ENCODE assay signal across 14 cellular contexts in genomic region chr20:4234128-4234527, GRCh38. TPM values are rescaled to one million over a fixed set of nuclear protein-coding genes. Genes with fewer than 3 reads are reported as not detected.
DNase-seq lines count a peak whose midpoint lies in the region; ATAC-seq and TF ChIP-seq lines count a peak whose summit lies in the region.
"Had no signal": no experiment of that assay in that cellular context is flagged by ENCODE, and none has a peak within 500 bp of the region (broad histone marks: within the 10 kb centered on the region; RNA-seq: fewer than 3 reads in every experiment).

No MANE protein-coding gene starts in this region.

- WGBS in GM23248 (ENCODE audit: low coverage in 1 of 2, low lambda C conversion rate in 2 of 2, missing lambda C conversion rate in 2 of 2), 2 experiments, result 36 to 47% methylated on average over 4 of the region's 4 CpGs
- WGBS in prostate gland, result 26% methylated on average over 4 of the region's 4 CpGs
- 15 to 33% (median 23%) methylated on average over 4 of the region's 4 CpGs for WGBS in psoas muscle, 3 donors

- H3K27me3 ChIP-seq in GM23248 (replicated peaks; ENCODE audit: insufficient read depth), result no peaks in the 10 kb centered on the region
- no peaks in the 10 kb centered on the region for H3K27me3 ChIP-seq in RWPE2 (ENCODE audit: insufficient read depth, poor library complexity, severe bottlenecking)
- H3K27me3 ChIP-seq in prostate gland (replicated peaks; ENCODE audit: insufficient read depth), result no peaks in the 10 kb centered on the region
- H3K27me3 ChIP-seq in psoas muscle (ENCODE audit: insufficient read depth in 3 of 3, low read length in 2 of 3), result peaks cover 0 to 5% (median 0%) of the 10 kb centered on the region in 3 donors

- H4K20me1 ChIP-seq in GM23248 (ENCODE audit: insufficient read depth), result no peaks in the 10 kb centered on the region

- H3K4me1 ChIP-seq in GM23248 (ENCODE audit: insufficient read depth) (no peaks in the 10 kb centered on the region), RWPE2 (ENCODE audit: insufficient read depth, poor library complexity, severe bottlenecking) (peaks cover 8% of the 10 kb centered on the region), prostate gland (replicated peaks) (no peaks in the 10 kb centered on the region), psoas muscle (no peaks in the 10 kb centered on the region)
- H3K4me1 ChIP-seq: foreskin keratinocyte, left ventricle myocardium inferior had no signal

- H3K9me3 ChIP-seq in GM23248 (ENCODE audit: low read depth) (no peaks in the 10 kb centered on the region), RWPE2 (ENCODE audit: severe bottlenecking) (no peaks in the 10 kb centered on the region), prostate gland (no peaks in the 10 kb centered on the region), psoas muscle (no peaks in the 10 kb centered on the region)

- H3K36me3 ChIP-seq in GM23248 (ENCODE audit: low read depth) (no peaks in the 10 kb centered on the region), RWPE2 (ENCODE audit: low read depth) (no peaks in the 10 kb centered on the region), prostate gland (no peaks in the 10 kb centered on the region), psoas muscle (ENCODE audit: insufficient read depth in 1 of 2, low read depth in 1 of 2) (no peaks in the 10 kb centered on the region)
- H3K36me3 ChIP-seq: left ventricle myocardium inferior had no signal

- intact Hi-C loops in prostate gland (cut with DNase I), result no loop called here
- intact Hi-C loops in psoas muscle (cut with DNase I), result no loop called here

- in situ Hi-C loops in GM23248 (cut with MboI) (no loop called here), GM13977 (cut with MboI; ENCODE audit: low pct_unique_long_range_greater_than_20kb, low sequenced_read_pairs, unreplicated experiment) (no loop called here)

- no peaks in the 10 kb centered on the region for H3K79me2 ChIP-seq in GM23248 (ENCODE audit: insufficient read depth)

- H2AFZ ChIP-seq in GM23248, result no peak overlapping the region

- TF ChIP-seq CTCF in RWPE2 (IDR thresholded peaks at IDR 0.05; ENCODE audit: poor library complexity, severe bottlenecking), result no peak
- no peak for TF ChIP-seq CTCF in prostate gland (IDR thresholded peaks at IDR 0.05)
- TF ChIP-seq CTCF in psoas muscle (IDR thresholded peaks at IDR 0.05), result no peak
- TF ChIP-seq CTCF in GM13977 (IDR thresholded peaks at IDR 0.05; ENCODE audit: extremely low read depth, insufficient read depth, missing control alignments), result no peak

- H3K4me2 ChIP-seq in GM23248 (ENCODE audit: unreplicated experiment), result no peak overlapping the region

- ATAC-seq in RWPE2 (ENCODE audit: low read depth) (peak; percentile 78), GM18502 (IDR thresholded peaks at IDR 0.05; ENCODE audit: poor library complexity, unreplicated experiment) (no peak), psoas muscle (no peak)
- ATAC-seq: activated T-cell treated with anti-CD3 and anti-CD28 coated beads, Interleukin-2, amount 50 U/mL, for 72 hours; foreskin keratinocyte had no signal

- no peak overlapping the region for H3K4me3 ChIP-seq in GM23248
- no peak overlapping the region for H3K4me3 ChIP-seq in RWPE2 (ENCODE audit: severe bottlenecking)
- H3K4me3 ChIP-seq in prostate gland, result no peak overlapping the region
- H3K4me3 ChIP-seq in psoas muscle, result no peak overlapping the region
- H3K4me3 ChIP-seq: left ventricle myocardium inferior had no signal

- DNase-seq in GM23248 (peak; percentile 81), RWPE2 (ENCODE audit: low spot score) (no peak), fibroblast of gingiva (ENCODE audit: low read depth) (peak; percentile 39), prostate gland (ENCODE audit: low spot score) (peak; percentile 45), psoas muscle (no peak), GM13977 (ENCODE audit: low spot score) (no peak), occipital lobe (lab: John Stamatoyannopoulos, UW) (no peak)
- DNase-seq: activated CD4-positive, alpha-beta T cell treated with anti-CD3 and anti-CD28 coated beads for 1 hour; activated T-cell treated with anti-CD3 and anti-CD28 coated beads, Interleukin-2, amount 50 U/mL, for 72 hours; left ventricle myocardium inferior; NCI-H1092 treated with DMSO at 0.1 percent for 48 hours; NCI-H774 had no signal

- H3K9me2 ChIP-seq in GM23248 (ENCODE audit: insufficient read depth), result no peaks in the 10 kb centered on the region

- no peak overlapping the region for H3K9ac ChIP-seq in GM23248

- no peak for TF ChIP-seq POLR2A in prostate gland (IDR thresholded peaks at IDR 0.05)

- H3K27ac ChIP-seq in GM23248 (no peak overlapping the region), RWPE2 (ENCODE audit: poor library complexity, severe bottlenecking) (no peak overlapping the region), prostate gland (no peak overlapping the region), psoas muscle (no peak overlapping the region)
- H3K27ac ChIP-seq: foreskin keratinocyte, left ventricle myocardium inferior had no signal

- H3F3A ChIP-seq in GM23248 (ENCODE audit: insufficient read depth), result no peaks in the 10 kb centered on the region

RNA-seq across cellular contexts. Expression of gene ADRA1D, which starts 15.0 kb away (rescaled TPM):
- total RNA-seq in GM23248 (2014; rRNA removed; shearing (Covaris generic)), result 0.76 and 0.89 TPM in 2 replicates
- polyA plus RNA-seq in GM23248 (2016; fragmentation: Nextera tagmentation; extraction: Ambion mirVana) (0.22 and 0.28 TPM in 2 replicates), psoas muscle (under 1 TPM; 0.06 to 0.48 (median 0.23) TPM)
- total RNA-seq in prostate gland (1 to 10 TPM; 1.7 to 7.6 TPM), psoas muscle (under 1 TPM; 0.17 to 0.57 (median 0.40) TPM), occipital lobe (0.16 TPM)
- total RNA-seq: activated T-cell treated with anti-CD3 and anti-CD28 coated beads, Interleukin-2, amount 50 U/mL, for 72 hours; foreskin keratinocyte had no signal

Comparison
In these comparisons a context has a peak if more than half of its experiments do, and no peak if none do; other contexts are left out.
1. DNase-seq: peak in GM23248 (single experiment), fibroblast of gingiva (single experiment) and prostate gland (single experiment); none in RWPE2 (single experiment), psoas muscle (0 of 2), GM13977 (single experiment) and occipital lobe (single experiment).